ENCODE assay signal across 11 cellular contexts in genomic region chr1:197912739-197913494, GRCh38. TPM values are rescaled to one million over a fixed set of nuclear protein-coding genes. Genes with fewer than 3 reads are reported as not detected.
A peak's percentile ranks its signal among the peaks of the same experiment; 100 is the strongest.
DNase-seq lines count a peak whose midpoint lies in the region; ATAC-seq and TF ChIP-seq lines count a peak whose summit lies in the region.
"Had no signal": no experiment of that assay in that cellular context is flagged by ENCODE, and none has a peak within 500 bp of the region (broad histone marks: within the 10 kb centered on the region; RNA-seq: fewer than 3 reads in every experiment).

No MANE protein-coding gene starts in this region.

- no peak for TF ChIP-seq POLR2A in tibial nerve (IDR thresholded peaks at IDR 0.05)

- no peak overlapping the region for H3K4me3 ChIP-seq in tibial nerve
- H3K4me3 ChIP-seq: lung had no signal

- no peak overlapping the region for H3K27ac ChIP-seq in tibial nerve

- TF ChIP-seq EP300 in tibial nerve (IDR thresholded peaks at IDR 0.05) = no peak

- no peaks in the 10 kb centered on the region for H3K36me3 ChIP-seq in tibial nerve

- peaks cover 8 to 100% of the 10 kb centered on the region in 2 donors for H3K27me3 ChIP-seq in tibial nerve

- WGBS in tibial nerve, 2 donors = 16 to 18% methylated on average over 32 of the region's 32 CpGs

- no peak for ATAC-seq in stimulated activated naive CD8-positive, alpha-beta T cell treated with anti-CD3 and anti-CD28 coated beads, Interleukin-15, Interleukin-2, amounts not matched to agents 100 U/mL and 50 U/mL, for 24 hours
- no peak for ATAC-seq in activated T-helper 17 cell treated with anti-CD3 and anti-CD28 coated beads, Interleukin-2, amount 50 U/mL, for 72 hours (replicated peaks)
- no peak for ATAC-seq in HG03520 (IDR thresholded peaks at IDR 0.05; ENCODE audit: unreplicated experiment)

- no peak for DNase-seq in stimulated activated naive CD8-positive, alpha-beta T cell treated with anti-CD3 and anti-CD28 coated beads, Interleukin-15, Interleukin-2, amounts not matched to agents 100 U/mL and 50 U/mL, for 24 hours
- DNase-seq in immature natural killer cell (no peak), GF-D8 (lab: John Stamatoyannopoulos, UW) (no peak), tibial nerve (ENCODE audit: low spot score in 2 of 2) (no peak), posterior cingulate gyrus (no peak)
- DNase-seq: NCI-H2107, substantia nigra had no signal

- no peaks in the 10 kb centered on the region for H3K36me3 Mint-ChIP-seq in stimulated activated naive CD8-positive, alpha-beta T cell treated with anti-CD3 and anti-CD28 coated beads, Interleukin-15, Interleukin-2, amounts not matched to agents 100 ng/mL and 50 ng/mL, for 24 hours (ENCODE audit: low read depth)
- peaks cover 15% of the 10 kb centered on the region for H3K36me3 Mint-ChIP-seq in activated T-helper 17 cell treated with anti-CD3 and anti-CD28 coated beads, Interleukin-2, amount 50 U/mL, for 72 hours (ENCODE audit: low read depth)
- no peaks in the 10 kb centered on the region for H3K36me3 Mint-ChIP-seq in immature natural killer cell

- no peak for TF ChIP-seq CTCF in tibial nerve (IDR thresholded peaks at IDR 0.05)

- H3K9me3 ChIP-seq in tibial nerve = no peaks in the 10 kb centered on the region

- intact Hi-C loops in posterior cingulate gyrus (cut with DNase I) = no loop called here

- H3K27me3 Mint-ChIP-seq in stimulated activated naive CD8-positive, alpha-beta T cell treated with anti-CD3 and anti-CD28 coated beads, Interleukin-15, Interleukin-2, amounts not matched to agents 100 ng/mL and 50 ng/mL, for 24 hours = peaks cover 98% of the 10 kb centered on the region
- peaks cover 91% of the 10 kb centered on the region for H3K27me3 Mint-ChIP-seq in activated T-helper 17 cell treated with anti-CD3 and anti-CD28 coated beads, Interleukin-2, amount 50 U/mL, for 72 hours
- peaks cover 39 to 73% (median 72%) of the 10 kb centered on the region in 3 donors for H3K27me3 Mint-ChIP-seq in immature natural killer cell (ENCODE audit: low read depth in 3 of 3)

- H3K4me1 ChIP-seq in tibial nerve = peaks cover 0 to 82% (median 37%) of the 10 kb centered on the region in 4 donors

- peak overlapping the region; percentile 82 for H3K4me3 Mint-ChIP-seq in stimulated activated naive CD8-positive, alpha-beta T cell treated with anti-CD3 and anti-CD28 coated beads, Interleukin-15, Interleukin-2, amounts not matched to agents 100 ng/mL and 50 ng/mL, for 24 hours
- H3K4me3 Mint-ChIP-seq in activated T-helper 17 cell treated with anti-CD3 and anti-CD28 coated beads, Interleukin-2, amount 50 U/mL, for 72 hours = peak overlapping the region; percentile 66
- H3K4me3 Mint-ChIP-seq in immature natural killer cell = peak overlapping the region; percentile 45 to 69 (median 54)

- no peak overlapping the region for H3K27ac Mint-ChIP-seq in stimulated activated naive CD8-positive, alpha-beta T cell treated with anti-CD3 and anti-CD28 coated beads, Interleukin-15, Interleukin-2, amounts not matched to agents 100 ng/mL and 50 ng/mL, for 24 hours
- H3K27ac Mint-ChIP-seq in activated T-helper 17 cell treated with anti-CD3 and anti-CD28 coated beads, Interleukin-2, amount 50 U/mL, for 72 hours = no peak overlapping the region
- no peak overlapping the region for H3K27ac Mint-ChIP-seq in immature natural killer cell

- no peaks in the 10 kb centered on the region for H3K9me3 Mint-ChIP-seq in stimulated activated naive CD8-positive, alpha-beta T cell treated with anti-CD3 and anti-CD28 coated beads, Interleukin-15, Interleukin-2, amounts not matched to agents 100 ng/mL and 50 ng/mL, for 24 hours
- H3K9me3 Mint-ChIP-seq in activated T-helper 17 cell treated with anti-CD3 and anti-CD28 coated beads, Interleukin-2, amount 50 U/mL, for 72 hours = no peaks in the 10 kb centered on the region
- peaks cover 0 to 3% (median 0%) of the 10 kb centered on the region in 6 donors for H3K9me3 Mint-ChIP-seq in immature natural killer cell

- H3K4me1 Mint-ChIP-seq in stimulated activated naive CD8-positive, alpha-beta T cell treated with anti-CD3 and anti-CD28 coated beads, Interleukin-15, Interleukin-2, amounts not matched to agents 100 ng/mL and 50 ng/mL, for 24 hours (ENCODE audit: low read depth) = peaks cover 75% of the 10 kb centered on the region
- H3K4me1 Mint-ChIP-seq in activated T-helper 17 cell treated with anti-CD3 and anti-CD28 coated beads, Interleukin-2, amount 50 U/mL, for 72 hours = peaks cover 33% of the 10 kb centered on the region
- H3K4me1 Mint-ChIP-seq in immature natural killer cell = peaks cover 52 to 73% of the 10 kb centered on the region in 2 donors

RNA-seq across cellular contexts. Expression of gene LHX9, which starts 4.3 kb away (rescaled TPM):
- not detected for total RNA-seq in activated T-helper 17 cell treated with anti-CD3 and anti-CD28 coated beads, Interleukin-2, amount 50 U/mL, for 72 hours
- not detected for polyA plus RNA-seq in immature natural killer cell
- total RNA-seq in tibial nerve = 1 to 10 TPM in 1 of 4 donors, not detected in 3; 1.6 TPM

RNA-seq across cellular contexts. Expression of gene C1orf53, which starts 10.5 kb away (rescaled TPM):
- under 1 TPM; 0.50 to 0.78 TPM for total RNA-seq in activated T-helper 17 cell treated with anti-CD3 and anti-CD28 coated beads, Interleukin-2, amount 50 U/mL, for 72 hours
- 1 to 10 TPM; 1.8 to 4.1 (median 2.1) TPM for polyA plus RNA-seq in immature natural killer cell
- not detected for total RNA-seq in tibial nerve
